27 cellular contexts compared by ENCODE assay signal in genomic region chr17:78266231-78266631, GRCh38. TPM values are rescaled to one million over a fixed set of nuclear protein-coding genes. Genes with fewer than 3 reads are reported as not detected.
DNase-seq lines count a peak whose midpoint lies in the region; ATAC-seq, FAIRE-seq and TF ChIP-seq lines count a peak whose summit lies in the region.
"Had no signal": no experiment of that assay in that cellular context is flagged by ENCODE, and none has a peak within 500 bp of the region (broad histone marks: within the 10 kb centered on the region; RNA-seq: fewer than 3 reads in every experiment).

No MANE protein-coding gene starts in this region.

- WGBS in A549 (ENCODE audit: missing lambda C conversion rate), result 66% methylated on average over 6 of the region's 6 CpGs

- H3K9me3 ChIP-seq in A549 (no peaks in the 10 kb centered on the region), neural progenitor cell (ENCODE audit: low read depth) (no peaks in the 10 kb centered on the region)
- H3K9me3 ChIP-seq: heart right ventricle, SJCRH30, uterus had no signal

- no peaks in the 10 kb centered on the region for H3K36me3 Mint-ChIP-seq in GM23338 (ENCODE audit: low read depth)
- no peaks in the 10 kb centered on the region for H3K36me3 Mint-ChIP-seq in neural progenitor cell
- no peaks in the 10 kb centered on the region for H3K36me3 Mint-ChIP-seq in activated T-cell treated with anti-CD3 and anti-CD28 coated beads, Interleukin-2, amount 50 U/mL, for 24 hours (ENCODE audit: low read depth)

- H3F3A ChIP-seq in GM23338 (replicated peaks; ENCODE audit: low read depth), result peaks cover 3% of the 10 kb centered on the region; the same call in 1 of the 2 replicates
- H3F3A ChIP-seq in neural progenitor cell (ENCODE audit: low read depth), result peaks cover 21% of the 10 kb centered on the region

- no peak overlapping the region for H3K4me2 ChIP-seq in A549
- H3K4me2 ChIP-seq in GM23338, result no peak overlapping the region
- H3K4me2 ChIP-seq in neural progenitor cell, result no peak overlapping the region

- no peak for TF ChIP-seq RAD21 in A549 (conservative IDR thresholded peaks at IDR 0.05 in 1 of 2, IDR thresholded peaks at IDR 0.05 in 1 of 2)

- TF ChIP-seq POLR2A in A549 (IDR thresholded peaks at IDR 0.05; ENCODE audit: low read length), result no peak

- H3K27me3 ChIP-seq in GM23338 (ENCODE audit: insufficient read depth), result no peaks in the 10 kb centered on the region
- no peaks in the 10 kb centered on the region for H3K27me3 ChIP-seq in neural progenitor cell
- H3K27me3 ChIP-seq in dorsolateral prefrontal cortex, result peaks cover 0 to 20% (median 7%) of the 10 kb centered on the region in 45 donors
- H3K27me3 ChIP-seq: SJCRH30 had no signal

- FAIRE-seq in A549 (lab: Jason Lieb, UNC), result no peak
- FAIRE-seq: D721Med, TTC549 had no signal

- no peak for DNase-seq in A549 (ENCODE audit: low read depth in 1 of 2, low spot score in 1 of 2)
- no peak for DNase-seq in GM23338 (ENCODE audit: low spot score)
- DNase-seq in left ventricle myocardium superior, result no peak
- no peak for DNase-seq in neural progenitor cell (ENCODE audit: low spot score)
- DNase-seq in stimulated activated CD4-positive, alpha-beta T cell treated with anti-CD3 and anti-CD28 coated beads, Interleukin-4, amount 100 ng/mL, for 1 hour, result no peak
- no peak for DNase-seq in activated T-cell treated with anti-CD3 and anti-CD28 coated beads, Interleukin-2, amount 50 U/mL, for 24 hours
- no peak for DNase-seq in dorsolateral prefrontal cortex
- DNase-seq in H4 (ENCODE audit: low spot score), result no peak
- DNase-seq: activated CD4-positive, alpha-beta T cell treated with anti-CD3 and anti-CD28 coated beads, Interleukin-2, amount 10 ng/mL, durations not matched to agents 24 days and 14 days; activated CD8-positive, alpha-beta memory T cell treated with anti-CD3 and anti-CD28 coated beads, Interleukin-2, amount 50 U/mL, for 4 hours; activated gamma-delta T cell treated with Interleukin-2 at 50 U/mL for 16 hours; amygdala; HCEC 1CT; heart right ventricle; Karpas-422; midbrain; NCI-H1105; NCI-H69; nucleus accumbens; stimulated activated CD4-positive, alpha-beta T cell treated with anti-CD3 and anti-CD28 coated beads, Interleukin-1b, Interleukin-23, amount 100 ng/mL, for 48 hours; stimulated activated naive CD8-positive, alpha-beta T cell treated with anti-CD3 and anti-CD28 coated beads, Interleukin-15, amount 100 ng/mL, for 72 hours; uterus had no signal

- H3K4me1 Mint-ChIP-seq in GM23338, result peaks cover 61% of the 10 kb centered on the region
- H3K4me1 Mint-ChIP-seq in neural progenitor cell, result peaks cover 55% of the 10 kb centered on the region
- peaks cover 34% of the 10 kb centered on the region for H3K4me1 Mint-ChIP-seq in activated T-cell treated with anti-CD3 and anti-CD28 coated beads, Interleukin-2, amount 50 U/mL, for 24 hours (ENCODE audit: low read depth)

- H4K20me1 ChIP-seq in GM23338 (replicated peaks; ENCODE audit: insufficient read depth), result no peaks in the 10 kb centered on the region
- no peaks in the 10 kb centered on the region for H4K20me1 ChIP-seq in neural progenitor cell (ENCODE audit: low read depth)

- TF ChIP-seq CTCF in A549 (IDR thresholded peaks at IDR 0.05), result no peak
- TF ChIP-seq CTCF in GM23338 (conservative IDR thresholded peaks at IDR 0.05; ENCODE audit: low read depth in 2 of 2), result no peak
- no peak for TF ChIP-seq CTCF in neural progenitor cell (IDR thresholded peaks at IDR 0.05)
- no peak for TF ChIP-seq CTCF in dorsolateral prefrontal cortex (IDR thresholded peaks at IDR 0.05 in 54 of 56, conservative IDR thresholded peaks at IDR 0.05 in 2 of 56; ENCODE audit: low read depth in 1 of 56, partially characterized antibody in 56 of 56)

- H3K9me2 ChIP-seq in GM23338 (ENCODE audit: insufficient read depth), result no peaks in the 10 kb centered on the region

- H3K27me3 Mint-ChIP-seq in GM23338 (ENCODE audit: insufficient read depth, low read depth, poor library complexity) (peaks cover 11% of the 10 kb centered on the region), neural progenitor cell (ENCODE audit: insufficient read depth, low read depth) (peaks cover 5% of the 10 kb centered on the region)
- H3K27me3 Mint-ChIP-seq in activated T-cell treated with anti-CD3 and anti-CD28 coated beads, Interleukin-2, amount 50 U/mL, for 24 hours, result no peaks in the 10 kb centered on the region
- H3K27me3 Mint-ChIP-seq: activated CD4-positive, alpha-beta T cell treated with anti-CD3 and anti-CD28 coated beads, Interleukin-2, amount 10 ng/mL, durations not matched to agents 24 days and 14 days had no signal

- no peak for TF ChIP-seq EP300 in A549 (IDR thresholded peaks at IDR 0.05)

- H3K36me3 ChIP-seq in GM23338 (ENCODE audit: insufficient read depth) (no peaks in the 10 kb centered on the region), neural progenitor cell (no peaks in the 10 kb centered on the region)
- H3K36me3 ChIP-seq: heart right ventricle, SJCRH30, uterus had no signal

- H3K4me3 ChIP-seq in A549 (no peak overlapping the region), GM23338 (no peak overlapping the region), neural progenitor cell (no peak overlapping the region), dorsolateral prefrontal cortex (no peak overlapping the region)
- H3K4me3 ChIP-seq: heart right ventricle, SJCRH30, uterus had no signal

- H3K4me1 ChIP-seq in A549 (peaks cover 32% of the 10 kb centered on the region), GM23338 (ENCODE audit: insufficient read depth) (peaks cover 53% of the 10 kb centered on the region), neural progenitor cell (peaks cover 37% of the 10 kb centered on the region)
- H3K4me1 ChIP-seq: uterus had no signal

- H3K9me3 Mint-ChIP-seq in GM23338, result no peaks in the 10 kb centered on the region
- no peaks in the 10 kb centered on the region for H3K9me3 Mint-ChIP-seq in neural progenitor cell
- H3K9me3 Mint-ChIP-seq in activated T-cell treated with anti-CD3 and anti-CD28 coated beads, Interleukin-2, amount 50 U/mL, for 24 hours, result no peaks in the 10 kb centered on the region
- H3K9me3 Mint-ChIP-seq: activated CD4-positive, alpha-beta T cell treated with anti-CD3 and anti-CD28 coated beads, Interleukin-2, amount 10 ng/mL, durations not matched to agents 24 days and 14 days; stimulated activated naive CD8-positive, alpha-beta T cell treated with anti-CD3 and anti-CD28 coated beads, Interleukin-15, amount 100 ng/mL, for 72 hours had no signal

- POLR2A ChIA-PET in A549 (lab: Yijun Ruan, JAX), result no interaction called here

- H2AFZ ChIP-seq in GM23338, result no peak overlapping the region
- H2AFZ ChIP-seq in neural progenitor cell (replicated peaks), result no peak overlapping the region

- intact Hi-C loops in left ventricle myocardium superior (cut with micrococcal nuclease) (no loop called here), dorsolateral prefrontal cortex (cut with DNase I) (no loop called here)

- no peak overlapping the region for H3K4me3 Mint-ChIP-seq in GM23338
- peak overlapping the region; percentile 36 for H3K4me3 Mint-ChIP-seq in neural progenitor cell
- no peak overlapping the region for H3K4me3 Mint-ChIP-seq in activated T-cell treated with anti-CD3 and anti-CD28 coated beads, Interleukin-2, amount 50 U/mL, for 24 hours
- H3K4me3 Mint-ChIP-seq: activated CD4-positive, alpha-beta T cell treated with anti-CD3 and anti-CD28 coated beads, Interleukin-2, amount 10 ng/mL, durations not matched to agents 24 days and 14 days; stimulated activated naive CD8-positive, alpha-beta T cell treated with anti-CD3 and anti-CD28 coated beads, Interleukin-15, amount 100 ng/mL, for 72 hours had no signal

- peak overlapping the region in 1 of 2 experiments; percentile 47; a peak in 1 of 6 replicates for H3K27ac ChIP-seq in A549
- no peak overlapping the region for H3K27ac ChIP-seq in GM23338 (ENCODE audit: low read depth)
- H3K27ac ChIP-seq in neural progenitor cell, result no peak overlapping the region
- H3K27ac ChIP-seq in dorsolateral prefrontal cortex, result no peak overlapping the region
- H3K27ac ChIP-seq: SJCRH30, uterus had no signal

- H3K27ac Mint-ChIP-seq in GM23338, result peak overlapping the region; percentile 62; the same call in 1 of the 2 replicates
- H3K27ac Mint-ChIP-seq in neural progenitor cell, result peak overlapping the region; percentile 30
- H3K27ac Mint-ChIP-seq in activated T-cell treated with anti-CD3 and anti-CD28 coated beads, Interleukin-2, amount 50 U/mL, for 24 hours, result no peak overlapping the region
- H3K27ac Mint-ChIP-seq: activated CD4-positive, alpha-beta T cell treated with anti-CD3 and anti-CD28 coated beads, Interleukin-2, amount 10 ng/mL, durations not matched to agents 24 days and 14 days; stimulated activated naive CD8-positive, alpha-beta T cell treated with anti-CD3 and anti-CD28 coated beads, Interleukin-15, amount 100 ng/mL, for 72 hours had no signal

- H3K9ac ChIP-seq in neural progenitor cell, result no peak overlapping the region

- CTCF ChIA-PET in A549 (lab: Yijun Ruan, JAX), result interaction anchor here (0.9 to 5.4 kb wide), 5 partner anchors 10 to 113 kb away, joined by 3 to 40 read pairs (median 3); no protein-coding TSS in a partner anchor

- H3K79me2 ChIP-seq in GM23338 (replicated peaks; ENCODE audit: insufficient read depth), result no peaks in the 10 kb centered on the region
- H3K79me2 ChIP-seq in neural progenitor cell (ENCODE audit: low read depth), result no peaks in the 10 kb centered on the region

- ATAC-seq in A549, result 0 out of 6 replicates have a peak, but pooled peaks of 1 of the 2 experiments have one; percentile 11
- ATAC-seq in GM23338, result no peak
- peak; percentile 16 for ATAC-seq in left ventricle myocardium superior
- ATAC-seq: sciatic nerve; stimulated activated naive CD8-positive, alpha-beta T cell treated with anti-CD3 and anti-CD28 coated beads, Interleukin-15, amount 100 ng/mL, for 72 hours had no signal

RNA-seq across cellular contexts. Expression of gene TMEM235, which starts 34.8 kb away (rescaled TPM):
- not detected in 2 replicates for polyA plus RNA-seq in A549 (2011; rRNA removed)
- not detected in 2 replicates for polyA plus RNA-seq in A549 (2012; cell fraction: cytosol; rRNA removed)
- 0.02 and 0.18 TPM in 2 replicates for polyA plus RNA-seq in A549 (2012; cell fraction: nucleus; rRNA removed)
- polyA plus RNA-seq in A549 (2017; fragmentation: RNase III; extraction: RNeasy Plus Mini Kit Qiagen cat#74134 plus additional on column Dnase treatment), result not detected in 3 replicates
- polyA minus RNA-seq in A549 (2011; rRNA and poly(A)+ RNA removed), result not detected in 2 replicates
- not detected in 2 replicates for total RNA-seq in GM23338 (2014; rRNA removed; shearing (Covaris generic))
- not detected in 2 replicates for polyA plus RNA-seq in GM23338 (2016; fragmentation: Nextera tagmentation; extraction: Ambion mirVana)
- total RNA-seq in left ventricle myocardium superior, result not detected
- 0.09 TPM in 1 of 2 replicates, not detected in the other for total RNA-seq in neural progenitor cell (ENCODE audit: low replicate concordance)
- 100 to 1,000 TPM in 1 of 120 experiments, 10 to 100 TPM in 97, 1 to 10 TPM in 22; 2.9 to 101 (median 20.6) TPM for total RNA-seq in dorsolateral prefrontal cortex
- total RNA-seq in H4 (2014; rRNA removed; shearing (Covaris generic)), result not detected in 2 replicates
- total RNA-seq: activated CD4-positive, alpha-beta T cell treated with anti-CD3 and anti-CD28 coated beads, Interleukin-2, amount 10 ng/mL, durations not matched to agents 24 days and 14 days; G401; heart right ventricle; sciatic nerve; uterus had no signal
- polyA plus RNA-seq: heart right ventricle had no signal

RNA-seq across cellular contexts. Expression of gene BIRC5, which starts 52.2 kb away (rescaled TPM):
- polyA plus RNA-seq in A549 (2011; rRNA removed), result 45.4 and 51.9 TPM in 2 replicates
- 90.7 and 118 TPM in 2 replicates for polyA plus RNA-seq in A549 (2012; cell fraction: cytosol; rRNA removed)
- 35.8 and 47.6 TPM in 2 replicates for polyA plus RNA-seq in A549 (2012; cell fraction: nucleus; rRNA removed)
- polyA plus RNA-seq in A549 (2017; fragmentation: RNase III; extraction: RNeasy Plus Mini Kit Qiagen cat#74134 plus additional on column Dnase treatment), result 93.5 to 116 TPM (median 109 TPM) in 3 replicates
- 40.3 and 63.2 TPM in 2 replicates for polyA minus RNA-seq in A549 (2011; rRNA and poly(A)+ RNA removed)
- total RNA-seq in GM23338 (2014; rRNA removed; shearing (Covaris generic)), result 89.7 and 114 TPM in 2 replicates
- 111 and 132 TPM in 2 replicates for polyA plus RNA-seq in GM23338 (2016; fragmentation: Nextera tagmentation; extraction: Ambion mirVana)
- total RNA-seq in left ventricle myocardium superior, result 0.69 TPM
- total RNA-seq in neural progenitor cell (ENCODE audit: low replicate concordance), result 144 and 169 TPM in 2 replicates
- 1 to 10 TPM in 29 of 120 experiments, under 1 TPM in 66, not detected in 25; 0.16 to 2.8 (median 0.68) TPM for total RNA-seq in dorsolateral prefrontal cortex
- 154 and 157 TPM in 2 replicates for total RNA-seq in H4 (2014; rRNA removed; shearing (Covaris generic))

Comparison
In these comparisons a context has a peak if more than half of its experiments do, and no peak if none do; other contexts are left out.
1. RNA of gene BIRC5, which starts 52.2 kb away (total RNA-seq): 154 to 157 TPM in H4, 144 to 169 TPM in neural progenitor cell and 89.7 to 114 TPM in GM23338; 0.69 TPM in left ventricle myocardium superior (single experiment) and 0.16 to 2.8 TPM in dorsolateral prefrontal cortex; every median in the first group is over 10 times any median in the second.